Comparison of ENCODE assay signal across 1 cellular context in genomic region chr12:57389033-57389432, GRCh38.
TF ChIP-seq lines count a peak whose summit lies in the region.

No MANE protein-coding gene starts in this region.

TF ChIP-seq in SK-N-SH, 30 proteins besides CTCF, POLR2A, EP300 and RAD21 (continued from another document):
- TF ChIP-seq TCF12 (IDR thresholded peaks at IDR 0.05) (0 out of 2 replicates have a peak, but pooled peaks have one; percentile 34), FOXJ3 (CRISPR knock-in tag; IDR thresholded peaks at IDR 0.05) (no peak), USF2 (IDR thresholded peaks at IDR 0.05; ENCODE audit: borderline replicate concordance, low read depth, low read length) (no peak), GATA2 (CRISPR knock-in tag; IDR thresholded peaks at IDR 0.05) (no peak), MXI1 (IDR thresholded peaks at IDR 0.05; ENCODE audit: low read depth, low read length) (no peak), PBX3 (IDR thresholded peaks at IDR 0.05) (no peak), SMC3 (IDR thresholded peaks at IDR 0.05; ENCODE audit: low read depth, low read length) (no peak), NRF1 (IDR thresholded peaks at IDR 0.05; ENCODE audit: low read depth, low read length) (no peak), RFX5 (IDR thresholded peaks at IDR 0.05; ENCODE audit: low read length) (no peak), CHD2 (IDR thresholded peaks at IDR 0.05; ENCODE audit: low read length, partially characterized antibody) (no peak), USF1 (IDR thresholded peaks at IDR 0.05; ENCODE audit: borderline replicate concordance, low read depth) (no peak), JUND (IDR thresholded peaks at IDR 0.05) (peak; percentile 60), NFIC (IDR thresholded peaks at IDR 0.05; ENCODE audit: borderline replicate concordance) (no peak), MEF2A (IDR thresholded peaks at IDR 0.05; ENCODE audit: borderline replicate concordance, low read depth) (no peak), TEAD4 (IDR thresholded peaks at IDR 0.05; ENCODE audit: borderline replicate concordance, insufficient read depth) (no peak), POLR2AphosphoS5 (IDR thresholded peaks at IDR 0.05; ENCODE audit: low read depth, low read length) (no peak; the same call in 1 of the 2 replicates), RXRA (IDR thresholded peaks at IDR 0.05; ENCODE audit: borderline replicate concordance, low read depth) (no peak)
